Comparison of ENCODE assay signal across 9 cellular contexts in genomic region chr20:48698507-48699267, GRCh38.
DNase-seq lines count a peak whose midpoint lies in the region; ATAC-seq and TF ChIP-seq lines count a peak whose summit lies in the region.
"Had no signal": no experiment of that assay in that cellular context is flagged by ENCODE, and none has a peak within 500 bp of the region (broad histone marks: within the 10 kb centered on the region; RNA-seq: fewer than 3 reads in every experiment).

No MANE protein-coding gene starts in this region.

- peak overlapping the region; percentile 11 to 93 (median 63) for H3K27ac Mint-ChIP-seq in CD4-positive, alpha-beta memory T cell
- H3K27ac Mint-ChIP-seq in natural killer cell: peak overlapping the region; percentile 27 to 70

- 91 to 94% methylated on average over 13 of the region's 13 CpGs for WGBS in body of pancreas, 2 donors
- 70 to 74% methylated on average over 13 of the region's 13 CpGs for whole genome bisulfite sequencing in tibial nerve, 2 donors

- H3K27ac ChIP-seq in CD4-positive, alpha-beta memory T cell (ENCODE audit: low read depth, low read length): no peak overlapping the region
- H3K27ac ChIP-seq in body of pancreas: peak overlapping the region in 3 of 4 donors; percentile 14 to 52 (median 51)
- peak overlapping the region in 1 of 4 donors; percentile 19 for H3K27ac ChIP-seq in tibial nerve

- no peaks in the 10 kb centered on the region for H3K27me3 ChIP-seq in CD4-positive, alpha-beta memory T cell (ENCODE audit: insufficient read depth, low read length)
- H3K27me3 ChIP-seq in body of pancreas: no peaks in the 10 kb centered on the region
- no peaks in the 10 kb centered on the region for H3K27me3 ChIP-seq in tibial nerve

- TF ChIP-seq EP300 in tibial nerve (IDR thresholded peaks at IDR 0.05): no peak

- CTCF ChIA-PET in CD4-positive, alpha-beta memory T cell (lab: Charles Lee; ENCODE audit: partially characterized antibody): no interaction called here

- peaks cover 81% of the 10 kb centered on the region for H3K36me3 ChIP-seq in CD4-positive, alpha-beta memory T cell (ENCODE audit: insufficient read depth, low read length)
- H3K36me3 ChIP-seq in body of pancreas (replicated peaks in 1 of 2; ENCODE audit: insufficient read depth in 1 of 2, low read depth in 2 of 2): no peaks in the 10 kb centered on the region
- H3K36me3 ChIP-seq in tibial nerve: peaks cover 0 to 31% (median 4%) of the 10 kb centered on the region in 3 donors

- no peak overlapping the region for H3K4me3 ChIP-seq in CD4-positive, alpha-beta memory T cell (ENCODE audit: low read length in 2 of 2)
- H3K4me3 ChIP-seq in body of pancreas: no peak overlapping the region
- no peak overlapping the region for H3K4me3 ChIP-seq in tibial nerve

- ATAC-seq in body of pancreas: no peak
- no peak for ATAC-seq in natural killer cell
- no peak for ATAC-seq in HG03139 (IDR thresholded peaks at IDR 0.05; ENCODE audit: unreplicated experiment)
- ATAC-seq in GM21447 (IDR thresholded peaks at IDR 0.05; ENCODE audit: unreplicated experiment): no peak
- no peak for ATAC-seq in GM18909 (IDR thresholded peaks at IDR 0.05; ENCODE audit: poor library complexity, unreplicated experiment)

- no peak for TF ChIP-seq POLR2A in body of pancreas (IDR thresholded peaks at IDR 0.05)
- no peak for TF ChIP-seq POLR2A in tibial nerve (IDR thresholded peaks at IDR 0.05)

- no peaks in the 10 kb centered on the region for H3K4me1 ChIP-seq in CD4-positive, alpha-beta memory T cell (ENCODE audit: insufficient read depth, low read length)
- H3K4me1 ChIP-seq in body of pancreas: peaks cover 20% of the 10 kb centered on the region
- H3K4me1 ChIP-seq in tibial nerve: peaks cover 0 to 31% (median 15%) of the 10 kb centered on the region in 4 donors

- no peak for TF ChIP-seq CTCF in body of pancreas (IDR thresholded peaks at IDR 0.05)
- TF ChIP-seq CTCF in natural killer cell (IDR thresholded peaks at IDR 0.05): no peak
- no peak for TF ChIP-seq CTCF in tibial nerve (IDR thresholded peaks at IDR 0.05)

- DNase-seq in CD4-positive, alpha-beta memory T cell: no peak
- DNase-seq in Kasumi-1 (lab: John Stamatoyannopoulos, UW): peak; percentile 18 to 28
- DNase-seq in body of pancreas: no peak
- no peak for DNase-seq in natural killer cell
- DNase-seq in tibial nerve (ENCODE audit: low spot score in 2 of 2): no peak
- DNase-seq: activated CD4-positive, alpha-beta T cell treated with anti-CD3 and anti-CD28 coated beads, Interleukin-2, amount 50 U/mL, for 1 hour had no signal

- no peaks in the 10 kb centered on the region for H3K9me3 ChIP-seq in CD4-positive, alpha-beta memory T cell (ENCODE audit: control insufficient read depth in 1 of 2, low read length in 2 of 2)
- H3K9me3 ChIP-seq in body of pancreas (no peaks in the 10 kb centered on the region), tibial nerve (no peaks in the 10 kb centered on the region)

- H3K36me3 Mint-ChIP-seq in CD4-positive, alpha-beta memory T cell: peaks cover 47 to 77% of the 10 kb centered on the region in 2 donors
- H3K36me3 Mint-ChIP-seq in natural killer cell: peaks cover 28% of the 10 kb centered on the region

- peaks cover 16 to 55% (median 32%) of the 10 kb centered on the region in 4 donors for H3K4me1 Mint-ChIP-seq in CD4-positive, alpha-beta memory T cell
- H3K4me1 Mint-ChIP-seq in natural killer cell: peaks cover 76 to 84% of the 10 kb centered on the region in 2 donors

- H3K9me3 Mint-ChIP-seq in CD4-positive, alpha-beta memory T cell: peaks cover 0 to 1% (median 0%) of the 10 kb centered on the region in 8 donors
- no peaks in the 10 kb centered on the region for H3K9me3 Mint-ChIP-seq in natural killer cell

- intact Hi-C loops in CD4-positive, alpha-beta memory T cell (cut with micrococcal nuclease): no loop called here
- intact Hi-C loops in body of pancreas (cut with DNase I): no loop called here
- intact Hi-C loops in natural killer cell (cut with micrococcal nuclease): no loop called here

- no peaks in the 10 kb centered on the region for H3K27me3 Mint-ChIP-seq in CD4-positive, alpha-beta memory T cell
- no peaks in the 10 kb centered on the region for H3K27me3 Mint-ChIP-seq in natural killer cell (ENCODE audit: low read depth in 2 of 2)

- POLR2A ChIA-PET in CD4-positive, alpha-beta memory T cell (lab: Charles Lee; ENCODE audit: partially characterized antibody): interaction anchor here (1.1 to 1.4 kb wide), 3 partner anchors 11 to 128 kb away, joined by 3 read pairs; no protein-coding TSS in a partner anchor

- peak overlapping the region in 1 of 8 donors; percentile 23 for H3K4me3 Mint-ChIP-seq in CD4-positive, alpha-beta memory T cell
- peak overlapping the region; percentile 5 for H3K4me3 Mint-ChIP-seq in natural killer cell

Comparison
In these comparisons a context has a peak if more than half of its experiments do, and no peak if none do; other contexts are left out.
1. DNase-seq: peak in Kasumi-1 (2 of 2); none in CD4-positive, alpha-beta memory T cell (0 of 5), body of pancreas (0 of 4), natural killer cell (single experiment) and tibial nerve (0 of 2).